8 cellular contexts compared by ENCODE assay signal in the genomic region with DNA sequence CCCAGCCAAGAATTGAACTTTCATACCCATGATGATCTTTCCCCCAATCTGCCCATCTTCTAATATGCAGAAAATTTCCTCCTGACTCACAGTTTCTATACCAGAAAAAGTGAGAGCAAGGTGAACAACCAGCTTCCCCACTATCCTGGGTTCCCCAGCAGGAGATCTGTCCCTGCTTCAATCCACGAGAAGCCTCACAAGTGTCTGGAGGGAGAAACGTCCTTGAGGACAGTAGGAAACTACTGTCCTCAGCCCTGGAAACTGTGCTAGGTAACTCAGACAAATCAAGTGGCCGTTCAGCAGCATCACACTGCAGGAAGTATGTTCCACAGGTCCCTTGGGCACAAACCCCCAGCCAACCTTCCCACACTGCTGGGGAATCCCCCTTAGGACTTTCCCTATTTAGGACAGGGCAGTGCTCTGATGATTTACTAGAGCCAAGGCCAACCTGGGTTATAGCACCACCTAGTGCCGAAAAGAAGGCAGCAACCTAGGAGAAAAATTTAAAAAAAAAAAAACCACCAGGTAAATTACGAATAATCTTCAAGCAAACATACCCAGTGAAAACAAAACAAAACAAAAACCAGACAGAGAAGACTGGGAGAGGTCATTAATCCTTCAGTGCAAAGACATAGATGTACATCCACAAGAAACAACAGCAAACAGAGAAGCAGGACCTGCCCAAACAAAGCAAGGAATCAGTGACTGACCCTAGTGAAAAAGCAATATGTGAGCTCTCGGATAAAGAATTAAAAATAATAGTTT. TPM values are rescaled to one million over a fixed set of nuclear protein-coding genes. Genes with fewer than 3 reads are reported as not detected.
DNase-seq lines count a peak whose midpoint lies in the region; ATAC-seq and TF ChIP-seq lines count a peak whose summit lies in the region.

No MANE protein-coding gene starts in this region.

- no peaks in the 10 kb centered on the region for H3K36me3 ChIP-seq in mammary epithelial cell (ENCODE audit: insufficient read depth, low read length)

- CTCF ChIA-PET in mammary epithelial cell (lab: Charles Lee; ENCODE audit: low non-redundant PET): interaction anchor here (0.6 kb wide), 1 partner anchor 59 kb away, joined by 3 read pairs; no protein-coding TSS in a partner anchor

- no peak overlapping the region for H3K27ac ChIP-seq in mammary epithelial cell (ENCODE audit: insufficient read depth, low read depth, low read length)

- no peaks in the 10 kb centered on the region for H3K79me2 ChIP-seq in mammary epithelial cell (ENCODE audit: insufficient read depth, low read length)

- no peak overlapping the region for H3K9ac ChIP-seq in mammary epithelial cell (ENCODE audit: insufficient read depth, low read length)

- peak; percentile 39 for DNase-seq in NCI-H2196 (lab: John Stamatoyannopoulos, UW; ENCODE audit: unreplicated experiment)
- no peak for DNase-seq in NCI-H2196 treated with DMSO at 0.1 percent for 48 hours (lab: John Stamatoyannopoulos, UW; ENCODE audit: unreplicated experiment)
- DNase-seq in NCI-H748 (lab: John Stamatoyannopoulos, UW; ENCODE audit: unreplicated experiment): peak; percentile 18
- DNase-seq in mammary epithelial cell: peak; percentile 75
- peak; percentile 22 for DNase-seq in medulla oblongata (ENCODE audit: extremely low spot score)
- no peak for DNase-seq in lower leg skin (ENCODE audit: low spot score in 2 of 2)

- no peaks in the 10 kb centered on the region for H3K4me1 ChIP-seq in mammary epithelial cell (ENCODE audit: insufficient read depth, low read length)

- H3K27me3 ChIP-seq in mammary epithelial cell (ENCODE audit: insufficient read depth, low read length): no peaks in the 10 kb centered on the region

- dilution Hi-C loops in mammary epithelial cell (cut with HindIII; ENCODE audit: low sequenced_read_pairs): no loop called here

- H3K4me2 ChIP-seq in mammary epithelial cell (ENCODE audit: insufficient read depth, low read depth, low read length): peak overlapping the region; percentile 36

- 42% methylated on average over 5 of the region's 6 CpGs for WGBS in mammary epithelial cell (ENCODE audit: low coverage, missing lambda C conversion rate)
- 40 to 44% methylated on average over 6 of the region's 6 CpGs for WGBS in lower leg skin, 2 donors

- peak overlapping the region; percentile 70 for H2AFZ ChIP-seq in mammary epithelial cell (ENCODE audit: low read depth, low read length)

- in situ Hi-C loops in mammary epithelial cell (cut with MboI; ENCODE audit: low sequenced_read_pairs in 2 of 2): loop anchor here in 1 of 2 donors (10.0 kb wide), 1 partner anchor 417 kb away; no protein-coding TSS in a partner anchor

- H4K20me1 ChIP-seq in mammary epithelial cell (ENCODE audit: insufficient read depth, low read length): no peaks in the 10 kb centered on the region

- ATAC-seq in GM18861 (IDR thresholded peaks at IDR 0.05; ENCODE audit: unreplicated experiment): peak; percentile 98
- ATAC-seq in HG02943 (IDR thresholded peaks at IDR 0.05; ENCODE audit: low read depth, unreplicated experiment): peak; percentile 97

- TF ChIP-seq CTCF in mammary epithelial cell (conservative IDR thresholded peaks at IDR 0.05 in 1 of 2, IDR thresholded peaks at IDR 0.05 in 1 of 2; ENCODE audit: extremely low read depth in 1 of 2, insufficient read depth in 1 of 2, low read depth in 1 of 2, low read length in 2 of 2): peak; percentile 85 to 88
- no peak for TF ChIP-seq CTCF in lower leg skin (IDR thresholded peaks at IDR 0.05)

- no TSS peak for BruUV-seq in mammary epithelial cell (replicated peaks; lab: Mats Ljungman, UMichigan)

- H3K4me3 ChIP-seq in mammary epithelial cell (replicated peaks in 1 of 3; ENCODE audit: insufficient read depth in 1 of 3, low read depth in 2 of 3, low read length in 3 of 3) (no peak overlapping the region), lower leg skin (ENCODE audit: low read depth, poor library complexity, severe bottlenecking) (no peak overlapping the region)

- intact Hi-C loops in mammary epithelial cell (cut with micrococcal nuclease): loop anchor here (1.0 kb wide), 4 partner anchors 59 to 593 kb away; no protein-coding TSS in a partner anchor
- intact Hi-C loops in lower leg skin (cut with DNase I; ENCODE audit: low total_unique reads): no loop called here

- H3K9me3 ChIP-seq in mammary epithelial cell (replicated peaks; ENCODE audit: insufficient read depth, low read length): no peaks in the 10 kb centered on the region

- no peak for TF ChIP-seq POLR2A in lower leg skin (IDR thresholded peaks at IDR 0.05)

RNA-seq across cellular contexts. Expression of a gene that starts 36.0 kb away (rescaled TPM):
- total RNA-seq in mammary epithelial cell (not detected), lower leg skin (not detected)
- not detected for polyA plus RNA-seq in mammary epithelial cell
- not detected for polyA minus RNA-seq in mammary epithelial cell

RNA-seq across cellular contexts. Expression of a gene that starts 54.6 kb away (rescaled TPM):
- not detected for total RNA-seq in mammary epithelial cell
- polyA plus RNA-seq in mammary epithelial cell: not detected
- not detected for polyA minus RNA-seq in mammary epithelial cell
- total RNA-seq in lower leg skin: not detected

Comparison
In these comparisons a context has a peak if more than half of its experiments do, and no peak if none do; other contexts are left out.
1. DNase-seq: peak in NCI-H2196 (single experiment), NCI-H748 (single experiment), mammary epithelial cell (single experiment) and medulla oblongata (single experiment); none in NCI-H2196 treated with DMSO at 0.1 percent for 48 hours (single experiment) and lower leg skin (0 of 2).
2. CTCF ChIP-seq: peak in mammary epithelial cell (2 of 2); none in lower leg skin (0 of 3).